Comparison of ENCODE assay signal across 19 cellular contexts in genomic region chr2:223578846-223579245, GRCh38. TPM values are rescaled to one million over a fixed set of nuclear protein-coding genes. Genes with fewer than 3 reads are reported as not detected.
DNase-seq lines count a peak whose midpoint lies in the region; ATAC-seq and TF ChIP-seq lines count a peak whose summit lies in the region.
"Had no signal": no experiment of that assay in that cellular context is flagged by ENCODE, and none has a peak within 500 bp of the region (broad histone marks: within the 10 kb centered on the region; RNA-seq: fewer than 3 reads in every experiment).

No MANE protein-coding gene starts in this region.

- no peak for TF ChIP-seq POLR2A in IMR-90 (IDR thresholded peaks at IDR 0.05; ENCODE audit: low read depth, low read length)

- no peaks in the 10 kb centered on the region for H4K20me1 ChIP-seq in IMR-90 (ENCODE audit: insufficient read depth, low read length)

- no peak overlapping the region for H3K27ac ChIP-seq in IMR-90 (ENCODE audit: insufficient read depth, low read length)
- no peak overlapping the region for H3K27ac ChIP-seq in upper lobe of right lung
- H3K27ac ChIP-seq: GM23248 had no signal

- CTCF ChIA-PET in IMR-90 (lab: Yijun Ruan, JAX), result interaction anchor here (0.6 kb wide), 1 partner anchor 30 kb away, joined by 3 read pairs; no protein-coding TSS in a partner anchor

- intact Hi-C loops in IMR-90 (cut with micrococcal nuclease) (no loop called here), upper lobe of right lung (cut with DNase I) (no loop called here)

- H4K5ac ChIP-seq in IMR-90 (ENCODE audit: low read depth, low read length), result no peak overlapping the region

- H4K8ac ChIP-seq in IMR-90 (ENCODE audit: low read depth in 2 of 2, low read length in 2 of 2), result no peak overlapping the region

- H2AFZ ChIP-seq in IMR-90 (replicated peaks; ENCODE audit: low read length, poor library complexity), result no peak overlapping the region
- H2AFZ ChIP-seq: GM23248 had no signal

- no peak overlapping the region for H2AK9ac ChIP-seq in IMR-90 (replicated peaks; ENCODE audit: low read depth, low read length, poor library complexity)

- BruUV-seq in IMR-90 (replicated peaks; lab: Mats Ljungman, UMichigan), result no TSS peak

- no peak overlapping the region for H2BK5ac ChIP-seq in IMR-90 (ENCODE audit: low read depth, low read length, poor library complexity, severe bottlenecking)

- H3K9ac ChIP-seq in IMR-90 (ENCODE audit: low read depth, low read length), result no peak overlapping the region
- H3K9ac ChIP-seq: GM23248 had no signal

- H4K91ac ChIP-seq in IMR-90 (ENCODE audit: insufficient read depth, low read depth, low read length), result no peak overlapping the region

- H3K4me2 ChIP-seq in IMR-90 (ENCODE audit: low read depth, low read length), result no peak overlapping the region

- peak; percentile 25 for DNase-seq in ELR (ENCODE audit: low read depth)
- no peak for DNase-seq in IMR-90
- peak; percentile 54 for DNase-seq in fibroblast of mammary gland (ENCODE audit: low read depth)
- peak; percentile 57 for DNase-seq in renal cortical epithelial cell (ENCODE audit: low read depth)
- DNase-seq in upper lobe of right lung, result no peak
- no peak for DNase-seq in D341Med (ENCODE audit: low spot score)
- DNase-seq: ACHN; BE2C; C1 segment of cervical spinal cord; CD4-positive, CD25-positive, alpha-beta regulatory T cell; CD8-positive, alpha-beta memory T cell; COR-L47; GDM1; GM23248; HFFc6; KG1 had no signal

- in situ Hi-C loops in IMR-90 (cut with MboI; ENCODE audit: low sequenced_read_pairs), result loop anchor here (25.0 kb wide), 1 partner anchor 983 kb away; no protein-coding TSS in a partner anchor

- POLR2A ChIA-PET in IMR-90 (lab: Charles Lee; ENCODE audit: unreplicated experiment), result no interaction called here

- 0 out of 2 replicates have a peak overlapping the region, but pooled peaks have one; percentile 4 for H2BK20ac ChIP-seq in IMR-90 (ENCODE audit: low read depth, low read length)

- H3K36me3 ChIP-seq in IMR-90 (ENCODE audit: control insufficient read depth, insufficient read depth, low read length), result no peaks in the 10 kb centered on the region
- no peaks in the 10 kb centered on the region for H3K36me3 ChIP-seq in upper lobe of right lung
- H3K36me3 ChIP-seq: BE2C, HAP-1 had no signal

- H3K4me3 ChIP-seq in IMR-90 (ENCODE audit: insufficient read depth, low read depth, low read length), result no peak overlapping the region
- no peak overlapping the region for H3K4me3 ChIP-seq in fibroblast of mammary gland (ENCODE audit: control insufficient read depth, low read depth, low read length)
- no peak overlapping the region for H3K4me3 ChIP-seq in upper lobe of right lung
- H3K4me3 ChIP-seq: GM23248, HAP-1 had no signal

- no peak overlapping the region for H3K18ac ChIP-seq in IMR-90 (ENCODE audit: low read depth, low read length)

- H3K9me1 ChIP-seq in IMR-90 (ENCODE audit: insufficient read depth, low read length), result peaks cover 3% of the 10 kb centered on the region

- H3K27me3 ChIP-seq in IMR-90 (ENCODE audit: control insufficient read depth, insufficient read depth, low read length), result no peaks in the 10 kb centered on the region
- no peaks in the 10 kb centered on the region for H3K27me3 ChIP-seq in upper lobe of right lung
- H3K27me3 ChIP-seq: BE2C had no signal

- no peak overlapping the region for H2BK15ac ChIP-seq in IMR-90 (ENCODE audit: low read depth, low read length)

- ATAC-seq in IMR-90 (ENCODE audit: low read depth) (no peak), upper lobe of right lung (no peak), HG02885 (IDR thresholded peaks at IDR 0.05; ENCODE audit: poor library complexity, unreplicated experiment) (no peak)
- ATAC-seq: HepG2 had no signal

- dilution Hi-C loops in IMR-90 (cut with HindIII; ENCODE audit: low sequenced_read_pairs, unreplicated experiment), result no loop called here

- no peak overlapping the region; the same call in 1 of the 2 replicates for H2BK120ac ChIP-seq in IMR-90 (ENCODE audit: low read depth, low read length)

- H2AK5ac ChIP-seq in IMR-90 (ENCODE audit: low read depth, low read length), result 0 out of 2 replicates have a peak overlapping the region, but pooled peaks have one; percentile 28

- no peak overlapping the region for H3K23ac ChIP-seq in IMR-90 (ENCODE audit: low read depth, low read length)

- 0 out of 2 replicates have a peak overlapping the region, but pooled peaks have one; percentile 8 for H3K14ac ChIP-seq in IMR-90 (replicated peaks; ENCODE audit: low read depth, low read length)

- H3K9me3 ChIP-seq in IMR-90 (ENCODE audit: control insufficient read depth, insufficient read depth, low read length), result no peaks in the 10 kb centered on the region
- no peaks in the 10 kb centered on the region for H3K9me3 ChIP-seq in upper lobe of right lung
- H3K9me3 ChIP-seq: BE2C, HAP-1 had no signal

- TF ChIP-seq CTCF in IMR-90 (conservative IDR thresholded peaks at IDR 0.05; ENCODE audit: low read depth, low read length), result no peak
- no peak for TF ChIP-seq CTCF in fibroblast of mammary gland (conservative IDR thresholded peaks at IDR 0.05; ENCODE audit: control insufficient read depth, insufficient read depth, low read depth, low read length)
- no peak for TF ChIP-seq CTCF in upper lobe of right lung (IDR thresholded peaks at IDR 0.05)

- TF ChIP-seq RAD21 in IMR-90 (IDR thresholded peaks at IDR 0.05; ENCODE audit: low read length), result no peak

- peaks cover 7% of the 10 kb centered on the region for H3K4me1 ChIP-seq in IMR-90 (ENCODE audit: control insufficient read depth, insufficient read depth, low read length)
- peaks cover 6% of the 10 kb centered on the region for H3K4me1 ChIP-seq in upper lobe of right lung
- H3K4me1 ChIP-seq: HAP-1 had no signal

- H3K79me1 ChIP-seq in IMR-90 (ENCODE audit: low read depth in 1 of 2, low read length in 2 of 2), result no peaks in the 10 kb centered on the region

- H3K4ac ChIP-seq in IMR-90 (ENCODE audit: low read depth, low read length), result no peak overlapping the region

- no CpG with 5 or more reads among the region's 1 CpG for WGBS in IMR-90 (ENCODE audit: extremely low coverage in 2 of 2, insufficient read length in 1 of 2), 2 experiments

- no peak overlapping the region for H3K56ac ChIP-seq in IMR-90 (ENCODE audit: extremely low read depth, insufficient read depth, low read length)

TF ChIP-seq in IMR-90, 13 proteins besides CTCF, POLR2A, EP300 and RAD21:
- TF ChIP-seq BHLHE40 (IDR thresholded peaks at IDR 0.05; ENCODE audit: low read depth, low read length) (no peak), SMC3 (IDR thresholded peaks at IDR 0.05; ENCODE audit: low read depth, low read length) (no peak), NFE2L2 (IDR thresholded peaks at IDR 0.05; ENCODE audit: low read depth, low read length) (no peak), RCOR1 (IDR thresholded peaks at IDR 0.05; ENCODE audit: insufficient replicate concordance, low read length) (no peak), CEBPB (IDR thresholded peaks at IDR 0.05; ENCODE audit: low read depth, low read length) (no peak), MAZ (IDR thresholded peaks at IDR 0.05; ENCODE audit: borderline replicate concordance, low read depth, low read length) (no peak), RFX5 (IDR thresholded peaks at IDR 0.05; ENCODE audit: low read depth, low read length) (no peak), MXI1 (IDR thresholded peaks at IDR 0.05; ENCODE audit: borderline replicate concordance, low read depth, low read length) (no peak), CHD1 (IDR thresholded peaks at IDR 0.05; ENCODE audit: low read depth, low read length) (no peak), MAFK (IDR thresholded peaks at IDR 0.05; ENCODE audit: low read depth, low read length) (no peak), FOS (IDR thresholded peaks at IDR 0.05; ENCODE audit: low read depth, low read length) (no peak)
- TF ChIP-seq, protein P1, sequence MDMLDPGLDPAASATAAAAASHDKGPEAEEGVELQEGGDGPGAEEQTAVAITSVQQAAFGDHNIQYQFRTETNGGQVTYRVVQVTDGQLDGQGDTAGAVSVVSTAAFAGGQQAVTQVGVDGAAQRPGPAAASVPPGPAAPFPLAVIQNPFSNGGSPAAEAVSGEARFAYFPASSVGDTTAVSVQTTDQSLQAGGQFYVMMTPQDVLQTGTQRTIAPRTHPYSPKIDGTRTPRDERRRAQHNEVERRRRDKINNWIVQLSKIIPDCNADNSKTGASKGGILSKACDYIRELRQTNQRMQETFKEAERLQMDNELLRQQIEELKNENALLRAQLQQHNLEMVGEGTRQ (IDR thresholded peaks at IDR 0.05; ENCODE audit: low read depth, low read length), result no peak
- TF ChIP-seq, protein P2, sequence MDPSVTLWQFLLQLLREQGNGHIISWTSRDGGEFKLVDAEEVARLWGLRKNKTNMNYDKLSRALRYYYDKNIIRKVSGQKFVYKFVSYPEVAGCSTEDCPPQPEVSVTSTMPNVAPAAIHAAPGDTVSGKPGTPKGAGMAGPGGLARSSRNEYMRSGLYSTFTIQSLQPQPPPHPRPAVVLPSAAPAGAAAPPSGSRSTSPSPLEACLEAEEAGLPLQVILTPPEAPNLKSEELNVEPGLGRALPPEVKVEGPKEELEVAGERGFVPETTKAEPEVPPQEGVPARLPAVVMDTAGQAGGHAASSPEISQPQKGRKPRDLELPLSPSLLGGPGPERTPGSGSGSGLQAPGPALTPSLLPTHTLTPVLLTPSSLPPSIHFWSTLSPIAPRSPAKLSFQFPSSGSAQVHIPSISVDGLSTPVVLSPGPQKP (IDR thresholded peaks at IDR 0.05; ENCODE audit: borderline replicate concordance, low read depth, low read length), result no peak

RNA-seq across cellular contexts. Expression of gene SCG2, which starts 23.3 kb away (rescaled TPM):
- total RNA-seq in IMR-90 (2012; rRNA removed), result 0.36 and 0.56 TPM in 2 replicates
- 0.26 and 0.46 TPM in 2 replicates for polyA plus RNA-seq in IMR-90 (2012; rRNA removed)
- polyA plus RNA-seq in IMR-90 (2012; cell fraction: cytosol; rRNA removed), result 0.13 and 0.14 TPM in 2 replicates
- 0.08 and 1.2 TPM in 2 replicates for polyA plus RNA-seq in IMR-90 (2012; cell fraction: nucleus; rRNA removed; ENCODE audit: low replicate concordance)
- total RNA-seq in renal cortical epithelial cell, result 0.35 and 1.2 TPM in 2 replicates
- total RNA-seq in upper lobe of right lung, result 0.61 TPM
- total RNA-seq: CD4-positive, CD25-positive, alpha-beta regulatory T cell; CD8-positive, alpha-beta memory T cell; HepG2 had no signal
- polyA plus RNA-seq: CD4-positive, CD25-positive, alpha-beta regulatory T cell; CD8-positive, alpha-beta memory T cell; HepG2 had no signal

Comparison
In these comparisons a context has a peak if more than half of its experiments do, and no peak if none do; other contexts are left out.
1. DNase-seq: peak in ELR (single experiment), fibroblast of mammary gland (single experiment) and renal cortical epithelial cell (single experiment); none in IMR-90 (single experiment), upper lobe of right lung (single experiment) and D341Med (single experiment).